1 cellular context compared by ENCODE assay signal in the genomic region with DNA sequence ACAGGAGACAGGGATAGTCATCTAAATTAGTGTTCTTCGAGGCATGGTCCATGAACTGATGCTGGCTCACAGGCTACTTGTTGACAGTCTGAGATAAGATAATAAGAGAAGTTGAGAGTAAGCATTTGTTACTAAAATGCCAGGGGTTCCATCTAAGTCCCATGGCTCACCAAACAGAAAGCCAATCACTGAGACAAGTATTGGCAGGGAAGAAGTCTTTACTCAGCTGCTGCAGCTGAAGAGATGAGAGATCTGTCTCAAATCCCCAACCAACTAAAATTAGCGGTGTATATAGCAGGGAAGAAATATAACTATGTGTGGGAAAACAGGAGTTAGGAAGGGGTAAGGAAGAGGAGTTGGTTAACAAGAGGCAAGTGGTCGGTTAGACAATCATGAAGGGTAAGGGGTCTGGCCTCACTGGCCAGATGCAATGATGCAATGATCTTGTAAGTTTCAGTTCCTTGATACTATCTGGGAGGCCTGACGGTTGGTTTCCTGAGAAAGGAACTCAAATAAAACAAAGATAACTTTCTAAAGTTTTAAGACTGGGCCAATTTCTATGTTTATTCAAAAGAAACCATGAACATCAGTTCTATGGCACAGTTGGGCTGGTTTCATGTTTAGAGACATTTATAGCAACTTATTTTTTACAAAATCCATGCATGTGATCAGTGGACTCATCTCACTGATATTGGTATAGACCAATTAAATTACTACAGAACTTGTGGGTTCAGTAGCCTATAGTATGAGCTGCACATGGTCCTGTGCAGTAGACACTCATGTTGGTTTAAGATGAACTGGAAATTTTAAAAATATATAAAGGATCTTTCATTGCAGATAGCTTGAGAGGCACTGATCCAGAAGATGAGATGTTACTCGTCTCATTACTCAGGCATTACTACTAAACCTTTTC.
TF ChIP-seq lines count a peak whose summit lies in the region.

No MANE protein-coding gene starts in this region.

TF ChIP-seq in K562, 482 proteins besides CTCF, POLR2A, EP300 and RAD21 (continued from another document and continues in another):
- TF ChIP-seq, protein P1, sequence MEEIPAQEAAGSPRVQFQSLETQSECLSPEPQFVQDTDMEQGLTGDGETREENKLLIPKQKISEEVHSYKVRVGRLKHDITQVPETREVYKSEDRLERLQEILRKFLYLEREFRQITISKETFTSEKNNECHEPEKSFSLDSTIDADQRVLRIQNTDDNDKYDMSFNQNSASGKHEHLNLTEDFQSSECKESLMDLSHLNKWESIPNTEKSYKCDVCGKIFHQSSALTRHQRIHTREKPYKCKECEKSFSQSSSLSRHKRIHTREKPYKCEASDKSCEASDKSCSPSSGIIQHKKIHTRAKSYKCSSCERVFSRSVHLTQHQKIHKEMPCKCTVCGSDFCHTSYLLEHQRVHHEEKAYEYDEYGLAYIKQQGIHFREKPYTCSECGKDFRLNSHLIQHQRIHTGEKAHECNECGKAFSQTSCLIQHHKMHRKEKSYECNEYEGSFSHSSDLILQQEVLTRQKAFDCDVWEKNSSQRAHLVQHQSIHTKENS (CRISPR knock-in tag; IDR thresholded peaks at IDR 0.05) = no peak
- TF ChIP-seq PCBP1 (IDR thresholded peaks at IDR 0.05; ENCODE audit: low read depth, low read length, poor library complexity, severe bottlenecking) (no peak), RHOXF2B (CRISPR knock-in tag; conservative IDR thresholded peaks at IDR 0.05) (no peak; the same call in 1 of the 2 replicates), DNMT1 (IDR thresholded peaks at IDR 0.05) (no peak), GABPB2 (CRISPR knock-in tag; conservative IDR thresholded peaks at IDR 0.05) (no peak), ZKSCAN3 (CRISPR knock-in tag; IDR thresholded peaks at IDR 0.05) (no peak), SMARCC2 (IDR thresholded peaks at IDR 0.05; ENCODE audit: low read depth) (no peak), TOE1 (IDR thresholded peaks at IDR 0.05; ENCODE audit: borderline replicate concordance) (0 out of 2 replicates have a peak, but pooled peaks have one; percentile 14), TOE1 (CRISPR knock-in tag; IDR thresholded peaks at IDR 0.05; ENCODE audit: borderline replicate concordance, low read depth) (no peak), ZNF551 (CRISPR knock-in tag; IDR thresholded peaks at IDR 0.05) (no peak)
- TF ChIP-seq, protein P2, sequence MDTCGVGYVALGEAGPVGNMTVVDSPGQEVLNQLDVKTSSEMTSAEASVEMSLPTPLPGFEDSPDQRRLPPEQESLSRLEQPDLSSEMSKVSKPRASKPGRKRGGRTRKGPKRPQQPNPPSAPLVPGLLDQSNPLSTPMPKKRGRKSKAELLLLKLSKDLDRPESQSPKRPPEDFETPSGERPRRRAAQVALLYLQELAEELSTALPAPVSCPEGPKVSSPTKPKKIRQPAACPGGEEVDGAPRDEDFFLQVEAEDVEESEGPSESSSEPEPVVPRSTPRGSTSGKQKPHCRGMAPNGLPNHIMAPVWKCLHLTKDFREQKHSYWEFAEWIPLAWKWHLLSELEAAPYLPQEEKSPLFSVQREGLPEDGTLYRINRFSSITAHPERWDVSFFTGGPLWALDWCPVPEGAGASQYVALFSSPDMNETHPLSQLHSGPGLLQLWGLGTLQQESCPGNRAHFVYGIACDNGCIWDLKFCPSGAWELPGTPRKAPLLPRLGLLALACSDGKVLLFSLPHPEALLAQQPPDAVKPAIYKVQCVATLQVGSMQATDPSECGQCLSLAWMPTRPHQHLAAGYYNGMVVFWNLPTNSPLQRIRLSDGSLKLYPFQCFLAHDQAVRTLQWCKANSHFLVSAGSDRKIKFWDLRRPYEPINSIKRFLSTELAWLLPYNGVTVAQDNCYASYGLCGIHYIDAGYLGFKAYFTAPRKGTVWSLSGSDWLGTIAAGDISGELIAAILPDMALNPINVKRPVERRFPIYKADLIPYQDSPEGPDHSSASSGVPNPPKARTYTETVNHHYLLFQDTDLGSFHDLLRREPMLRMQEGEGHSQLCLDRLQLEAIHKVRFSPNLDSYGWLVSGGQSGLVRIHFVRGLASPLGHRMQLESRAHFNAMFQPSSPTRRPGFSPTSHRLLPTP (IDR thresholded peaks at IDR 0.05; ENCODE audit: borderline replicate concordance, extremely low read depth, insufficient read length) = no peak
- TF ChIP-seq, protein P3, sequence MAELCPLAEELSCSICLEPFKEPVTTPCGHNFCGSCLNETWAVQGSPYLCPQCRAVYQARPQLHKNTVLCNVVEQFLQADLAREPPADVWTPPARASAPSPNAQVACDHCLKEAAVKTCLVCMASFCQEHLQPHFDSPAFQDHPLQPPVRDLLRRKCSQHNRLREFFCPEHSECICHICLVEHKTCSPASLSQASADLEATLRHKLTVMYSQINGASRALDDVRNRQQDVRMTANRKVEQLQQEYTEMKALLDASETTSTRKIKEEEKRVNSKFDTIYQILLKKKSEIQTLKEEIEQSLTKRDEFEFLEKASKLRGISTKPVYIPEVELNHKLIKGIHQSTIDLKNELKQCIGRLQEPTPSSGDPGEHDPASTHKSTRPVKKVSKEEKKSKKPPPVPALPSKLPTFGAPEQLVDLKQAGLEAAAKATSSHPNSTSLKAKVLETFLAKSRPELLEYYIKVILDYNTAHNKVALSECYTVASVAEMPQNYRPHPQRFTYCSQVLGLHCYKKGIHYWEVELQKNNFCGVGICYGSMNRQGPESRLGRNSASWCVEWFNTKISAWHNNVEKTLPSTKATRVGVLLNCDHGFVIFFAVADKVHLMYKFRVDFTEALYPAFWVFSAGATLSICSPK (IDR thresholded peaks at IDR 0.05; ENCODE audit: borderline replicate concordance) = no peak
- TF ChIP-seq, protein P4, sequence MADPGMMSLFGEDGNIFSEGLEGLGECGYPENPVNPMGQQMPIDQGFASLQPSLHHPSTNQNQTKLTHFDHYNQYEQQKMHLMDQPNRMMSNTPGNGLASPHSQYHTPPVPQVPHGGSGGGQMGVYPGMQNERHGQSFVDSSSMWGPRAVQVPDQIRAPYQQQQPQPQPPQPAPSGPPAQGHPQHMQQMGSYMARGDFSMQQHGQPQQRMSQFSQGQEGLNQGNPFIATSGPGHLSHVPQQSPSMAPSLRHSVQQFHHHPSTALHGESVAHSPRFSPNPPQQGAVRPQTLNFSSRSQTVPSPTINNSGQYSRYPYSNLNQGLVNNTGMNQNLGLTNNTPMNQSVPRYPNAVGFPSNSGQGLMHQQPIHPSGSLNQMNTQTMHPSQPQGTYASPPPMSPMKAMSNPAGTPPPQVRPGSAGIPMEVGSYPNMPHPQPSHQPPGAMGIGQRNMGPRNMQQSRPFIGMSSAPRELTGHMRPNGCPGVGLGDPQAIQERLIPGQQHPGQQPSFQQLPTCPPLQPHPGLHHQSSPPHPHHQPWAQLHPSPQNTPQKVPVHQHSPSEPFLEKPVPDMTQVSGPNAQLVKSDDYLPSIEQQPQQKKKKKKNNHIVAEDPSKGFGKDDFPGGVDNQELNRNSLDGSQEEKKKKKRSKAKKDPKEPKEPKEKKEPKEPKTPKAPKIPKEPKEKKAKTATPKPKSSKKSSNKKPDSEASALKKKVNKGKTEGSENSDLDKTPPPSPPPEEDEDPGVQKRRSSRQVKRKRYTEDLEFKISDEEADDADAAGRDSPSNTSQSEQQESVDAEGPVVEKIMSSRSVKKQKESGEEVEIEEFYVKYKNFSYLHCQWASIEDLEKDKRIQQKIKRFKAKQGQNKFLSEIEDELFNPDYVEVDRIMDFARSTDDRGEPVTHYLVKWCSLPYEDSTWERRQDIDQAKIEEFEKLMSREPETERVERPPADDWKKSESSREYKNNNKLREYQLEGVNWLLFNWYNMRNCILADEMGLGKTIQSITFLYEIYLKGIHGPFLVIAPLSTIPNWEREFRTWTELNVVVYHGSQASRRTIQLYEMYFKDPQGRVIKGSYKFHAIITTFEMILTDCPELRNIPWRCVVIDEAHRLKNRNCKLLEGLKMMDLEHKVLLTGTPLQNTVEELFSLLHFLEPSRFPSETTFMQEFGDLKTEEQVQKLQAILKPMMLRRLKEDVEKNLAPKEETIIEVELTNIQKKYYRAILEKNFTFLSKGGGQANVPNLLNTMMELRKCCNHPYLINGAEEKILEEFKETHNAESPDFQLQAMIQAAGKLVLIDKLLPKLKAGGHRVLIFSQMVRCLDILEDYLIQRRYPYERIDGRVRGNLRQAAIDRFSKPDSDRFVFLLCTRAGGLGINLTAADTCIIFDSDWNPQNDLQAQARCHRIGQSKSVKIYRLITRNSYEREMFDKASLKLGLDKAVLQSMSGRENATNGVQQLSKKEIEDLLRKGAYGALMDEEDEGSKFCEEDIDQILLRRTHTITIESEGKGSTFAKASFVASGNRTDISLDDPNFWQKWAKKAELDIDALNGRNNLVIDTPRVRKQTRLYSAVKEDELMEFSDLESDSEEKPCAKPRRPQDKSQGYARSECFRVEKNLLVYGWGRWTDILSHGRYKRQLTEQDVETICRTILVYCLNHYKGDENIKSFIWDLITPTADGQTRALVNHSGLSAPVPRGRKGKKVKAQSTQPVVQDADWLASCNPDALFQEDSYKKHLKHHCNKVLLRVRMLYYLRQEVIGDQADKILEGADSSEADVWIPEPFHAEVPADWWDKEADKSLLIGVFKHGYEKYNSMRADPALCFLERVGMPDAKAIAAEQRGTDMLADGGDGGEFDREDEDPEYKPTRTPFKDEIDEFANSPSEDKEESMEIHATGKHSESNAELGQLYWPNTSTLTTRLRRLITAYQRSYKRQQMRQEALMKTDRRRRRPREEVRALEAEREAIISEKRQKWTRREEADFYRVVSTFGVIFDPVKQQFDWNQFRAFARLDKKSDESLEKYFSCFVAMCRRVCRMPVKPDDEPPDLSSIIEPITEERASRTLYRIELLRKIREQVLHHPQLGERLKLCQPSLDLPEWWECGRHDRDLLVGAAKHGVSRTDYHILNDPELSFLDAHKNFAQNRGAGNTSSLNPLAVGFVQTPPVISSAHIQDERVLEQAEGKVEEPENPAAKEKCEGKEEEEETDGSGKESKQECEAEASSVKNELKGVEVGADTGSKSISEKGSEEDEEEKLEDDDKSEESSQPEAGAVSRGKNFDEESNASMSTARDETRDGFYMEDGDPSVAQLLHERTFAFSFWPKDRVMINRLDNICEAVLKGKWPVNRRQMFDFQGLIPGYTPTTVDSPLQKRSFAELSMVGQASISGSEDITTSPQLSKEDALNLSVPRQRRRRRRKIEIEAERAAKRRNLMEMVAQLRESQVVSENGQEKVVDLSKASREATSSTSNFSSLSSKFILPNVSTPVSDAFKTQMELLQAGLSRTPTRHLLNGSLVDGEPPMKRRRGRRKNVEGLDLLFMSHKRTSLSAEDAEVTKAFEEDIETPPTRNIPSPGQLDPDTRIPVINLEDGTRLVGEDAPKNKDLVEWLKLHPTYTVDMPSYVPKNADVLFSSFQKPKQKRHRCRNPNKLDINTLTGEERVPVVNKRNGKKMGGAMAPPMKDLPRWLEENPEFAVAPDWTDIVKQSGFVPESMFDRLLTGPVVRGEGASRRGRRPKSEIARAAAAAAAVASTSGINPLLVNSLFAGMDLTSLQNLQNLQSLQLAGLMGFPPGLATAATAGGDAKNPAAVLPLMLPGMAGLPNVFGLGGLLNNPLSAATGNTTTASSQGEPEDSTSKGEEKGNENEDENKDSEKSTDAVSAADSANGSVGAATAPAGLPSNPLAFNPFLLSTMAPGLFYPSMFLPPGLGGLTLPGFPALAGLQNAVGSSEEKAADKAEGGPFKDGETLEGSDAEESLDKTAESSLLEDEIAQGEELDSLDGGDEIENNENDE (IDR thresholded peaks at IDR 0.05; ENCODE audit: low read depth, low read length) = no peak
- TF ChIP-seq, protein P5, sequence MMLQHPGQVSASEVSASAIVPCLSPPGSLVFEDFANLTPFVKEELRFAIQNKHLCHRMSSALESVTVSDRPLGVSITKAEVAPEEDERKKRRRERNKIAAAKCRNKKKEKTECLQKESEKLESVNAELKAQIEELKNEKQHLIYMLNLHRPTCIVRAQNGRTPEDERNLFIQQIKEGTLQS (IDR thresholded peaks at IDR 0.05) = peak; percentile 86
- TF ChIP-seq, protein P5 (CRISPR knock-in tag; conservative IDR thresholded peaks at IDR 0.05) = no peak
- TF ChIP-seq, protein P6, sequence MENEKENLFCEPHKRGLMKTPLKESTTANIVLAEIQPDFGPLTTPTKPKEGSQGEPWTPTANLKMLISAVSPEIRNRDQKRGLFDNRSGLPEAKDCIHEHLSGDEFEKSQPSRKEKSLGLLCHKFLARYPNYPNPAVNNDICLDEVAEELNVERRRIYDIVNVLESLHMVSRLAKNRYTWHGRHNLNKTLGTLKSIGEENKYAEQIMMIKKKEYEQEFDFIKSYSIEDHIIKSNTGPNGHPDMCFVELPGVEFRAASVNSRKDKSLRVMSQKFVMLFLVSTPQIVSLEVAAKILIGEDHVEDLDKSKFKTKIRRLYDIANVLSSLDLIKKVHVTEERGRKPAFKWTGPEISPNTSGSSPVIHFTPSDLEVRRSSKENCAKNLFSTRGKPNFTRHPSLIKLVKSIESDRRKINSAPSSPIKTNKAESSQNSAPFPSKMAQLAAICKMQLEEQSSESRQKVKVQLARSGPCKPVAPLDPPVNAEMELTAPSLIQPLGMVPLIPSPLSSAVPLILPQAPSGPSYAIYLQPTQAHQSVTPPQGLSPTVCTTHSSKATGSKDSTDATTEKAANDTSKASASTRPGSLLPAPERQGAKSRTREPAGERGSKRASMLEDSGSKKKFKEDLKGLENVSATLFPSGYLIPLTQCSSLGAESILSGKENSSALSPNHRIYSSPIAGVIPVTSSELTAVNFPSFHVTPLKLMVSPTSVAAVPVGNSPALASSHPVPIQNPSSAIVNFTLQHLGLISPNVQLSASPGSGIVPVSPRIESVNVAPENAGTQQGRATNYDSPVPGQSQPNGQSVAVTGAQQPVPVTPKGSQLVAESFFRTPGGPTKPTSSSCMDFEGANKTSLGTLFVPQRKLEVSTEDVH (IDR thresholded peaks at IDR 0.05; ENCODE audit: low read depth, partially characterized antibody) = no peak
- TF ChIP-seq, protein P7, sequence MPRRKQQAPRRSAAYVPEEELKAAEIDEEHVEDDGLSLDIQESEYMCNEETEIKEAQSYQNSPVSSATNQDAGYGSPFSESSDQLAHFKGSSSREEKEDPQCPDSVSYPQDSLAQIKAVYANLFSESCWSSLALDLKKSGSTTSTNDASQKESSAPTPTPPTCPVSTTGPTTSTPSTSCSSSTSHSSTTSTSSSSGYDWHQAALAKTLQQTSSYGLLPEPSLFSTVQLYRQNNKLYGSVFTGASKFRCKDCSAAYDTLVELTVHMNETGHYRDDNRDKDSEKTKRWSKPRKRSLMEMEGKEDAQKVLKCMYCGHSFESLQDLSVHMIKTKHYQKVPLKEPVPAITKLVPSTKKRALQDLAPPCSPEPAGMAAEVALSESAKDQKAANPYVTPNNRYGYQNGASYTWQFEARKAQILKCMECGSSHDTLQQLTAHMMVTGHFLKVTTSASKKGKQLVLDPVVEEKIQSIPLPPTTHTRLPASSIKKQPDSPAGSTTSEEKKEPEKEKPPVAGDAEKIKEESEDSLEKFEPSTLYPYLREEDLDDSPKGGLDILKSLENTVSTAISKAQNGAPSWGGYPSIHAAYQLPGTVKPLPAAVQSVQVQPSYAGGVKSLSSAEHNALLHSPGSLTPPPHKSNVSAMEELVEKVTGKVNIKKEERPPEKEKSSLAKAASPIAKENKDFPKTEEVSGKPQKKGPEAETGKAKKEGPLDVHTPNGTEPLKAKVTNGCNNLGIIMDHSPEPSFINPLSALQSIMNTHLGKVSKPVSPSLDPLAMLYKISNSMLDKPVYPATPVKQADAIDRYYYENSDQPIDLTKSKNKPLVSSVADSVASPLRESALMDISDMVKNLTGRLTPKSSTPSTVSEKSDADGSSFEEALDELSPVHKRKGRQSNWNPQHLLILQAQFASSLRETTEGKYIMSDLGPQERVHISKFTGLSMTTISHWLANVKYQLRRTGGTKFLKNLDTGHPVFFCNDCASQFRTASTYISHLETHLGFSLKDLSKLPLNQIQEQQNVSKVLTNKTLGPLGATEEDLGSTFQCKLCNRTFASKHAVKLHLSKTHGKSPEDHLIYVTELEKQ (CRISPR knock-in tag; IDR thresholded peaks at IDR 0.05) = no peak
